Comparison of ENCODE assay signal across 8 cellular contexts in genomic region chr9:132546148-132547051, GRCh38. TPM values are rescaled to one million over a fixed set of nuclear protein-coding genes. Genes with fewer than 3 reads are reported as not detected.
DNase-seq lines count a peak whose midpoint lies in the region; ATAC-seq and TF ChIP-seq lines count a peak whose summit lies in the region.

No MANE protein-coding gene starts in this region.

- in situ Hi-C loops in IMR-90 (cut with MboI; ENCODE audit: low sequenced_read_pairs) (no loop called here), GM13976 (cut with MboI; ENCODE audit: low sequenced_read_pairs, unreplicated experiment) (no loop called here)

- no peak overlapping the region for H2BK15ac ChIP-seq in IMR-90 (ENCODE audit: low read depth, low read length)

- no peak overlapping the region for H3K18ac ChIP-seq in IMR-90 (ENCODE audit: low read depth, low read length)

- H2AFZ ChIP-seq in ACC112 (ENCODE audit: low read length, unreplicated experiment) (no peak overlapping the region), IMR-90 (replicated peaks; ENCODE audit: low read length, poor library complexity) (peak overlapping the region; percentile 53), hepatocyte (peak overlapping the region; percentile 74)

- H3K36me3 ChIP-seq in ACC112 (ENCODE audit: insufficient read depth, low read length) (no peaks in the 10 kb centered on the region), IMR-90 (ENCODE audit: control insufficient read depth, insufficient read depth, low read length) (no peaks in the 10 kb centered on the region), SK-N-MC (ENCODE audit: insufficient read depth, low read length) (no peaks in the 10 kb centered on the region), hepatocyte (replicated peaks; ENCODE audit: insufficient read depth, low read depth) (no peaks in the 10 kb centered on the region), testis (ENCODE audit: low read depth, missing control alignments) (no peaks in the 10 kb centered on the region)

- H3K79me2 ChIP-seq in ACC112 (ENCODE audit: control insufficient read depth, insufficient read depth, low read length, unreplicated experiment) (no peaks in the 10 kb centered on the region), hepatocyte (no peaks in the 10 kb centered on the region)

- no peak overlapping the region for H3K56ac ChIP-seq in IMR-90 (ENCODE audit: extremely low read depth, insufficient read depth, low read length)

- BruUV-seq in IMR-90 (replicated peaks; lab: Mats Ljungman, UMichigan): no TSS peak

- POLR2A ChIA-PET in IMR-90 (lab: Charles Lee; ENCODE audit: unreplicated experiment): no interaction called here

- H2AK5ac ChIP-seq in IMR-90 (ENCODE audit: low read depth, low read length): no peak overlapping the region

- H4K20me1 ChIP-seq in IMR-90 (ENCODE audit: insufficient read depth, low read length) (no peaks in the 10 kb centered on the region), hepatocyte (ENCODE audit: insufficient read depth, poor library complexity, severe bottlenecking) (no peaks in the 10 kb centered on the region)

- H4K8ac ChIP-seq in IMR-90 (ENCODE audit: low read depth in 2 of 2, low read length in 2 of 2): no peak overlapping the region

- H4K5ac ChIP-seq in IMR-90 (ENCODE audit: low read depth, low read length): no peak overlapping the region

- H4K91ac ChIP-seq in IMR-90 (ENCODE audit: insufficient read depth, low read depth, low read length): no peak overlapping the region

- H3K27ac ChIP-seq in ACC112 (ENCODE audit: low read depth, low read length): no peak overlapping the region
- no peak overlapping the region for H3K27ac ChIP-seq in IMR-90 (ENCODE audit: insufficient read depth, low read length)
- no peak overlapping the region for H3K27ac ChIP-seq in SK-N-MC
- H3K27ac ChIP-seq in hepatocyte: no peak overlapping the region
- no peak overlapping the region for H3K27ac ChIP-seq in testis

- H3K4me2 ChIP-seq in IMR-90 (ENCODE audit: low read depth, low read length): peak overlapping the region; percentile 4; the same call in 1 of the 2 replicates
- H3K4me2 ChIP-seq in hepatocyte: peak overlapping the region; percentile 76

- CTCF ChIA-PET in IMR-90 (lab: Yijun Ruan, JAX): no interaction called here

- H3K23ac ChIP-seq in IMR-90 (ENCODE audit: low read depth, low read length): no peak overlapping the region

- intact Hi-C loops in IMR-90 (cut with micrococcal nuclease) (no loop called here), testis (cut with DNase I; ENCODE audit: low total_unique reads) (no loop called here)

- H3K4me1 ChIP-seq in ACC112 (ENCODE audit: control insufficient read depth, insufficient read depth, low read length, unreplicated experiment): peaks cover 5% of the 10 kb centered on the region
- no peaks in the 10 kb centered on the region for H3K4me1 ChIP-seq in IMR-90 (ENCODE audit: control insufficient read depth, insufficient read depth, low read length)
- peaks cover 11% of the 10 kb centered on the region for H3K4me1 ChIP-seq in hepatocyte (ENCODE audit: insufficient read depth)
- H3K4me1 ChIP-seq in testis: no peaks in the 10 kb centered on the region

- WGBS in IMR-90 (ENCODE audit: extremely low coverage in 2 of 2, insufficient read length in 1 of 2), 2 experiments: 3% methylated on average over 7 of the region's 27 CpGs; no CpG with 5 or more reads in 1 of the 2 experiments
- 6% methylated on average over 27 of the region's 27 CpGs for WGBS in hepatocyte (ENCODE audit: low lambda C conversion rate, missing lambda C conversion rate)
- WGBS in testis, 2 donors: 18 to 55% methylated on average over 18 to 27 of the region's 27 CpGs

- H2BK20ac ChIP-seq in IMR-90 (ENCODE audit: low read depth, low read length): no peak overlapping the region

- peak; percentile 69 for ATAC-seq in IMR-90 (ENCODE audit: low read depth)

- no peak overlapping the region for H3K4ac ChIP-seq in IMR-90 (ENCODE audit: low read depth, low read length)

- H3K27me3 ChIP-seq in ACC112 (ENCODE audit: insufficient read depth, low read length): peaks cover 69% of the 10 kb centered on the region
- peaks cover 37% of the 10 kb centered on the region for H3K27me3 ChIP-seq in IMR-90 (ENCODE audit: control insufficient read depth, insufficient read depth, low read length)
- H3K27me3 ChIP-seq in hepatocyte: no peaks in the 10 kb centered on the region
- no peaks in the 10 kb centered on the region for H3K27me3 ChIP-seq in testis

- no peaks in the 10 kb centered on the region for H3K9me1 ChIP-seq in IMR-90 (ENCODE audit: insufficient read depth, low read length)

- no peak overlapping the region for H2BK5ac ChIP-seq in IMR-90 (ENCODE audit: low read depth, low read length, poor library complexity, severe bottlenecking)

- dilution Hi-C loops in IMR-90 (cut with HindIII; ENCODE audit: low sequenced_read_pairs, unreplicated experiment): no loop called here

- H3K9me2 ChIP-seq in hepatocyte (replicated peaks; ENCODE audit: insufficient read depth): no peaks in the 10 kb centered on the region

- H3K9ac ChIP-seq in IMR-90 (ENCODE audit: low read depth, low read length): no peak overlapping the region
- no peak overlapping the region for H3K9ac ChIP-seq in SK-N-MC (ENCODE audit: insufficient read length)

- H3K4me3 ChIP-seq in ACC112 (ENCODE audit: low read depth, low read length) (peak overlapping the region; percentile 50), IMR-90 (ENCODE audit: insufficient read depth, low read depth, low read length) (no peak overlapping the region; the same call in 1 of the 2 replicates), SK-N-MC (peak overlapping the region; percentile 50), hepatocyte (peak overlapping the region; percentile 2), testis (no peak overlapping the region)

- no peak for DNase-seq in IMR-90
- no peak for DNase-seq in SK-N-MC (ENCODE audit: low read depth, low spot score)
- DNase-seq in hepatocyte (ENCODE audit: low spot score): peak; percentile 64
- DNase-seq in testis: peak; percentile 37
- no peak for DNase-seq in GM13976 (ENCODE audit: low spot score)
- no peak for DNase-seq in HT-29 (ENCODE audit: low spot score)
- no peak for DNase-seq in T-helper 9 cell

- TF ChIP-seq CTCF in IMR-90 (conservative IDR thresholded peaks at IDR 0.05; ENCODE audit: low read depth, low read length) (peak; percentile 14; the same call in 1 of the 2 replicates), hepatocyte (IDR thresholded peaks at IDR 0.05; ENCODE audit: poor library complexity) (peak; percentile 47), testis (IDR thresholded peaks at IDR 0.05) (no peak), GM13976 (IDR thresholded peaks at IDR 0.05; ENCODE audit: borderline replicate concordance, control extremely low read depth, extremely low read depth, insufficient read depth, missing control alignments) (no peak)

- H3K14ac ChIP-seq in IMR-90 (replicated peaks; ENCODE audit: low read depth, low read length): no peak overlapping the region

- TF ChIP-seq POLR2A in IMR-90 (IDR thresholded peaks at IDR 0.05; ENCODE audit: low read depth, low read length) (no peak), testis (IDR thresholded peaks at IDR 0.05) (no peak)

- TF ChIP-seq RAD21 in IMR-90 (IDR thresholded peaks at IDR 0.05; ENCODE audit: low read length): no peak

- no peak overlapping the region for H2BK120ac ChIP-seq in IMR-90 (ENCODE audit: low read depth, low read length)

- peak overlapping the region; percentile 61 for H2AK9ac ChIP-seq in IMR-90 (replicated peaks; ENCODE audit: low read depth, low read length, poor library complexity)

- H3K9me3 ChIP-seq in IMR-90 (ENCODE audit: control insufficient read depth, insufficient read depth, low read length) (no peaks in the 10 kb centered on the region), SK-N-MC (ENCODE audit: low read depth, low read length) (no peaks in the 10 kb centered on the region), hepatocyte (ENCODE audit: low read depth) (no peaks in the 10 kb centered on the region), testis (no peaks in the 10 kb centered on the region)

- H3K79me1 ChIP-seq in IMR-90 (ENCODE audit: low read depth in 1 of 2, low read length in 2 of 2): no peaks in the 10 kb centered on the region

TF ChIP-seq in IMR-90, 13 proteins besides CTCF, POLR2A, EP300 and RAD21:
- TF ChIP-seq CHD1 (IDR thresholded peaks at IDR 0.05; ENCODE audit: low read depth, low read length): no peak
- TF ChIP-seq, protein P1, sequence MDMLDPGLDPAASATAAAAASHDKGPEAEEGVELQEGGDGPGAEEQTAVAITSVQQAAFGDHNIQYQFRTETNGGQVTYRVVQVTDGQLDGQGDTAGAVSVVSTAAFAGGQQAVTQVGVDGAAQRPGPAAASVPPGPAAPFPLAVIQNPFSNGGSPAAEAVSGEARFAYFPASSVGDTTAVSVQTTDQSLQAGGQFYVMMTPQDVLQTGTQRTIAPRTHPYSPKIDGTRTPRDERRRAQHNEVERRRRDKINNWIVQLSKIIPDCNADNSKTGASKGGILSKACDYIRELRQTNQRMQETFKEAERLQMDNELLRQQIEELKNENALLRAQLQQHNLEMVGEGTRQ (IDR thresholded peaks at IDR 0.05; ENCODE audit: low read depth, low read length): peak; percentile 38; the same call in 1 of the 2 replicates

RNA-seq across cellular contexts. Expression of gene BARHL1, which starts 36.0 kb away (rescaled TPM):
- total RNA-seq in IMR-90 (2012; rRNA removed): not detected in 2 replicates
- not detected in 2 replicates for polyA plus RNA-seq in IMR-90 (2012; rRNA removed)
- not detected in 2 replicates for polyA plus RNA-seq in IMR-90 (2012; cell fraction: cytosol; rRNA removed)
- not detected in 2 replicates for polyA plus RNA-seq in IMR-90 (2012; cell fraction: nucleus; rRNA removed; ENCODE audit: low replicate concordance)
- total RNA-seq in hepatocyte: not detected in 2 replicates
- not detected in 2 replicates for polyA plus RNA-seq in hepatocyte
- total RNA-seq in testis: under 1 TPM in 1 of 2 donors, not detected in 1; 0.31 TPM
- polyA plus RNA-seq in testis (ENCODE audit: insufficient read depth, low read depth, low replicate concordance): 0.13 TPM
- not detected in 2 replicates for total RNA-seq in HT-29 (2014; rRNA removed; shearing (Covaris generic))

Comparison
In these comparisons a context has a peak if more than half of its experiments do, and no peak if none do; other contexts are left out.
1. H3K4me3 ChIP-seq: peak in ACC112 (single experiment), SK-N-MC (single experiment) and hepatocyte (single experiment); none in IMR-90 (single experiment) and testis (0 of 2).
2. DNase-seq: peak in hepatocyte (single experiment) and testis (single experiment); none in IMR-90 (single experiment), SK-N-MC (single experiment), GM13976 (single experiment), HT-29 (single experiment) and T-helper 9 cell (single experiment).
3. CTCF ChIP-seq: peak in IMR-90 (single experiment) and hepatocyte (single experiment); none in testis (0 of 3) and GM13976 (single experiment).